ENCODE assay signal across 9 cellular contexts in the genomic region with DNA sequence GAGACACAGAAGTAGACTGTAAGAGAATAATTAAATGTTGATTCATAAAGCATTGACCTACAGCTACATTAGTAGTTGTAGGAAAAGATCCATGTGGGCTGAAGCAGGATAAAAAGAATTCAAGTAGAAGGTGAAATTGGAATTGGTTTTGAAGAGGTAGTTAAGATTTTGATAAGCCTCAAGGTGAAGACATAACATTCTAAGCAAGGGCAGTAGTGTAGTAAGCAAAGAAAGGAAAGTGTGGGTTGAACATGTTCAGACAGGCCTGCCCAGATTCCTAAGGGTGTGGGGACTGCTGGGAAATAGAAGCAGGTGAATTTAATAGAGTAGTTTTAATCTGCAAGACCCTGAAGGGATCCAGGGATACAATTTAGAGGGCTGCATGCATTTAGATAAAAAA. TPM values are rescaled to one million over a fixed set of nuclear protein-coding genes. Genes with fewer than 3 reads are reported as not detected.
A peak's percentile ranks its signal among the peaks of the same experiment; 100 is the strongest.
DNase-seq lines count a peak whose midpoint lies in the region; ATAC-seq, FAIRE-seq and TF ChIP-seq lines count a peak whose summit lies in the region.
"Had no signal": no experiment of that assay in that cellular context is flagged by ENCODE, and none has a peak within 500 bp of the region (broad histone marks: within the 10 kb centered on the region; RNA-seq: fewer than 3 reads in every experiment).

No MANE protein-coding gene starts in this region.

- TF ChIP-seq CTCF in H9 (conservative IDR thresholded peaks at IDR 0.05): no peak
- no peak for TF ChIP-seq CTCF in H1 (IDR thresholded peaks at IDR 0.05; ENCODE audit: control extremely low read depth in 1 of 3, insufficient read depth in 1 of 3, low read depth in 1 of 3, low read length in 3 of 3)

- H3K4me1 ChIP-seq in H9 (ENCODE audit: insufficient read depth, low read length): peaks cover 2% of the 10 kb centered on the region; the same call in 1 of the 2 replicates
- H3K4me1 ChIP-seq in H1 (replicated peaks in 1 of 4; ENCODE audit: control insufficient read depth in 3 of 4, insufficient read depth in 4 of 4, low read length in 3 of 4): peaks cover 0 to 13% (median 7%) of the 10 kb centered on the region in 4 experiments; a peak in 4 of 7 replicates
- H3K4me1 ChIP-seq in trophoblast cell (ENCODE audit: control insufficient read depth in 1 of 2, insufficient read depth in 2 of 2, low read length in 2 of 2): peaks cover 5 to 9% of the 10 kb centered on the region in 2 experiments

- no peaks in the 10 kb centered on the region for H3K9me3 Mint-ChIP-seq in H9

- no peak for TF ChIP-seq EP300 in H1 (IDR thresholded peaks at IDR 0.05; ENCODE audit: borderline replicate concordance in 1 of 2, low read depth in 2 of 2, low read length in 2 of 2)

- H4K5ac ChIP-seq in H9 (ENCODE audit: insufficient read length, low read depth, low read length) (no peak overlapping the region), H1 (ENCODE audit: insufficient read length, low read depth, low read length) (no peak overlapping the region)

- H3K4ac ChIP-seq in H9 (ENCODE audit: low read depth, low read length) (no peak overlapping the region), H1 (replicated peaks; ENCODE audit: insufficient read length, low read depth, low read length) (no peak overlapping the region), trophoblast cell (ENCODE audit: low read depth, low read length) (no peak overlapping the region)

- H3K27ac Mint-ChIP-seq in H9: peak overlapping the region in 2 of 3 experiments; percentile 83 to 85; a peak in 4 of 7 replicates

- DNase-seq in H9 (no peak), NCI-H226 (peak; percentile 56), H1 (ENCODE audit: low read depth in 1 of 2, low spot score in 2 of 2) (no peak), trophoblast cell (peak in 1 of 2 donors; percentile 30), C1 segment of cervical spinal cord (lab: John Stamatoyannopoulos, UW) (no peak), hippocampal formation (lab: John Stamatoyannopoulos, UW) (no peak)
- DNase-seq: testis had no signal

- H4K8ac ChIP-seq in H9 (replicated peaks; ENCODE audit: insufficient read length, low read depth, low read length) (no peak overlapping the region), H1 (ENCODE audit: extremely low read depth, insufficient read depth, low read length) (no peak overlapping the region), trophoblast cell (ENCODE audit: low read depth, low read length) (no peak overlapping the region)

- H3K18ac ChIP-seq in H9 (ENCODE audit: insufficient read length, low read depth, low read length): no peak overlapping the region
- H3K18ac ChIP-seq in H1 (ENCODE audit: extremely low read depth, low read length): no peak overlapping the region
- H3K18ac ChIP-seq in trophoblast cell (ENCODE audit: low read length): no peak overlapping the region

- FAIRE-seq in H1 (lab: Jason Lieb, UNC): no peak

- no peaks in the 10 kb centered on the region for H3K27me3 Mint-ChIP-seq in H9 (ENCODE audit: low read depth)

- H3K4me3 ChIP-seq in H1 (ENCODE audit: extremely low read depth in 1 of 4, insufficient read depth in 2 of 4, low read depth in 3 of 4, low read length in 4 of 4) (no peak overlapping the region), trophoblast cell (ENCODE audit: low read depth, low read length) (no peak overlapping the region)
- H3K4me3 ChIP-seq: testis had no signal

- no peak overlapping the region for H3T11ph ChIP-seq in H9 (ENCODE audit: low read length)

- H4K12ac ChIP-seq in trophoblast cell (ENCODE audit: low read depth, low read length): no peak overlapping the region

- peaks cover 0 to 9% (median 4%) of the 10 kb centered on the region in 3 experiments; a peak in 5 of 7 replicates for H3K36me3 Mint-ChIP-seq in H9 (ENCODE audit: insufficient read depth in 1 of 3, low read depth in 3 of 3)

- H3K36me3 ChIP-seq in H1 (ENCODE audit: control insufficient read depth in 2 of 4, insufficient read depth in 4 of 4, low read length in 3 of 4) (no peaks in the 10 kb centered on the region), trophoblast cell (ENCODE audit: control insufficient read depth in 1 of 2, insufficient read depth in 2 of 2, low read length in 2 of 2) (peaks cover 0 to 3% of the 10 kb centered on the region in 2 experiments)

- H3K4me3 Mint-ChIP-seq in H9: no peak overlapping the region

- no peaks in the 10 kb centered on the region for H3K9me3 ChIP-seq in H9 (ENCODE audit: control insufficient read depth, low read depth, low read length)
- H3K9me3 ChIP-seq in H1 (ENCODE audit: insufficient read depth in 2 of 2, low read depth in 1 of 2, low read length in 1 of 2): no peaks in the 10 kb centered on the region
- H3K9me3 ChIP-seq in trophoblast cell (ENCODE audit: insufficient read depth, low read depth, low read length): peaks cover 1% of the 10 kb centered on the region
- H3K9me3 ChIP-seq: testis had no signal

- no peak overlapping the region for H3K4me2 ChIP-seq in H9 (ENCODE audit: insufficient read depth, insufficient read length, low read length)
- no peak overlapping the region for H3K4me2 ChIP-seq in H1 (ENCODE audit: insufficient read depth in 1 of 2, low read depth in 2 of 2, low read length in 2 of 2)
- no peak overlapping the region for H3K4me2 ChIP-seq in trophoblast cell (ENCODE audit: low read length)

- ATAC-seq in GM19023 (IDR thresholded peaks at IDR 0.05; ENCODE audit: unreplicated experiment): no peak
- ATAC-seq in HG02938 (IDR thresholded peaks at IDR 0.05; ENCODE audit: unreplicated experiment): no peak

- H3K79me1 ChIP-seq in H9 (ENCODE audit: insufficient read depth, low read depth, low read length, poor library complexity, severe bottlenecking) (peaks cover 5% of the 10 kb centered on the region), H1 (ENCODE audit: low read depth, low read length) (no peaks in the 10 kb centered on the region; the same call in none of the 2 replicates), trophoblast cell (ENCODE audit: low read length) (peaks cover 8% of the 10 kb centered on the region)

- no peak overlapping the region for H3K56ac ChIP-seq in H9 (ENCODE audit: insufficient read length, low read depth, low read length)
- H3K56ac ChIP-seq in H1 (replicated peaks; ENCODE audit: insufficient read length, low read depth, low read length): no peak overlapping the region

- no peaks in the 10 kb centered on the region for H4K20me1 ChIP-seq in H9 (ENCODE audit: control insufficient read depth, insufficient read depth, insufficient read length)
- peaks cover 2 to 5% of the 10 kb centered on the region in 2 experiments for H4K20me1 ChIP-seq in H1 (replicated peaks in 1 of 2; ENCODE audit: control insufficient read depth in 1 of 2, insufficient read depth in 2 of 2, low read length in 2 of 2)

- H2BK20ac ChIP-seq in H9 (ENCODE audit: low read depth, low read length, poor library complexity, severe bottlenecking) (no peak overlapping the region), H1 (ENCODE audit: low read length) (no peak overlapping the region)

- H3K27me3 ChIP-seq in H9 (ENCODE audit: insufficient read depth, low read length) (no peaks in the 10 kb centered on the region), H1 (replicated peaks in 1 of 4; ENCODE audit: control insufficient read depth in 3 of 4, extremely low read depth in 1 of 4, insufficient read depth in 3 of 4, low read length in 3 of 4) (no peaks in the 10 kb centered on the region), trophoblast cell (ENCODE audit: insufficient read depth, low read length) (no peaks in the 10 kb centered on the region)
- H3K27me3 ChIP-seq: testis had no signal

- no peak overlapping the region for H4K91ac ChIP-seq in H9 (ENCODE audit: insufficient read length, low read depth, low read length)
- no peak overlapping the region for H4K91ac ChIP-seq in H1 (replicated peaks; ENCODE audit: insufficient read length, low read length)
- H4K91ac ChIP-seq in trophoblast cell (ENCODE audit: low read depth, low read length): no peak overlapping the region

- H3K23me2 ChIP-seq in H9 (ENCODE audit: insufficient read length, low read depth, low read length, poor library complexity, severe bottlenecking): no peaks in the 10 kb centered on the region
- H3K23me2 ChIP-seq in H1 (ENCODE audit: low read depth, low read length): no peaks in the 10 kb centered on the region

- TF ChIP-seq RAD21 in H1 (IDR thresholded peaks at IDR 0.05 in 1 of 2, conservative IDR thresholded peaks at IDR 0.05 in 1 of 2; ENCODE audit: low read depth in 2 of 2, low read length in 2 of 2): no peak

- H2BK15ac ChIP-seq in H9 (ENCODE audit: low read depth, low read length) (no peak overlapping the region), H1 (ENCODE audit: low read length) (no peak overlapping the region)

- H3K27ac ChIP-seq in H9 (ENCODE audit: insufficient read length, low read depth, low read length) (no peak overlapping the region), H1 (ENCODE audit: low read depth, low read length) (peak overlapping the region; percentile 54; the same call in 1 of the 2 replicates), trophoblast cell (ENCODE audit: low read depth, low read length) (peak overlapping the region; percentile 34)

- H2BK5ac ChIP-seq in H9 (ENCODE audit: insufficient read length, low read length) (no peak overlapping the region), H1 (ENCODE audit: low read depth, low read length) (0 out of 2 replicates have a peak overlapping the region, but pooled peaks have one; percentile 27), trophoblast cell (ENCODE audit: low read depth, low read length, poor library complexity) (no peak overlapping the region)

- H2AK5ac ChIP-seq in H9 (ENCODE audit: insufficient read length, low read length): no peak overlapping the region
- H2AK5ac ChIP-seq in H1 (ENCODE audit: low read depth, low read length): no peak overlapping the region
- no peak overlapping the region for H2AK5ac ChIP-seq in trophoblast cell (ENCODE audit: low read length)

- H3K4me1 Mint-ChIP-seq in H9: peaks cover 51 to 53% of the 10 kb centered on the region in 2 experiments

- H2BK12ac ChIP-seq in H9 (ENCODE audit: insufficient read length, low read depth, low read length): no peak overlapping the region
- no peak overlapping the region for H2BK12ac ChIP-seq in H1 (ENCODE audit: low read depth, low read length)
- H2BK12ac ChIP-seq in trophoblast cell (ENCODE audit: low read length): no peak overlapping the region

- H2BK120ac ChIP-seq in H9 (ENCODE audit: low read depth, low read length, poor library complexity, severe bottlenecking) (no peak overlapping the region), H1 (replicated peaks; ENCODE audit: low read depth, low read length) (peak overlapping the region; percentile 38), trophoblast cell (ENCODE audit: insufficient read depth, low read length, poor library complexity) (no peak overlapping the region)

- no peak for TF ChIP-seq POLR2A in H1 (IDR thresholded peaks at IDR 0.05; ENCODE audit: control extremely low read depth in 1 of 2, low read depth in 2 of 2, low read length in 2 of 2)

- POLR2A ChIA-PET in H1 (lab: Charles Lee; ENCODE audit: partially characterized antibody): interaction anchor here (0.8 to 1.4 kb wide), 2 partner anchors 11 to 24 kb away, joined by 3 read pairs; no protein-coding TSS in a partner anchor

- H2AFZ ChIP-seq in H9 (ENCODE audit: low read length) (no peak overlapping the region), H1 (ENCODE audit: low read length) (no peak overlapping the region), trophoblast cell (ENCODE audit: insufficient read depth, low read length, poor library complexity) (no peak overlapping the region)

- no peak overlapping the region for H3K23ac ChIP-seq in H9 (ENCODE audit: insufficient read length, low read depth, low read length)
- no peak overlapping the region for H3K23ac ChIP-seq in H1 (ENCODE audit: insufficient read length)
- H3K23ac ChIP-seq in trophoblast cell (ENCODE audit: low read length): no peak overlapping the region

- H3K9ac ChIP-seq in H9 (ENCODE audit: extremely low read depth, insufficient read length, low read length) (no peak overlapping the region), H1 (replicated peaks in 1 of 4; ENCODE audit: extremely low read depth in 1 of 4, low read depth in 3 of 4, low read length in 3 of 4) (no peak overlapping the region), trophoblast cell (ENCODE audit: low read length) (no peak overlapping the region)

- H3K79me2 ChIP-seq in H9 (ENCODE audit: insufficient read depth, low read length): peaks cover 38% of the 10 kb centered on the region
- peaks cover 22 to 99% of the 10 kb centered on the region in 2 experiments for H3K79me2 ChIP-seq in H1 (ENCODE audit: control insufficient read depth in 1 of 2, insufficient read depth in 2 of 2, low read length in 2 of 2)
- H3K79me2 ChIP-seq in trophoblast cell (ENCODE audit: control insufficient read depth, insufficient read depth, low read length, poor library complexity): peaks cover 11% of the 10 kb centered on the region

- CTCF ChIA-PET in H1 (lab: Charles Lee; ENCODE audit: partially characterized antibody): interaction anchor here (1.3 kb wide), 1 partner anchor 23 kb away, joined by 3 read pairs; no protein-coding TSS in a partner anchor

- H3K14ac ChIP-seq in H9 (ENCODE audit: insufficient read depth, low read length) (no peak overlapping the region; the same call in 1 of the 2 replicates), H1 (ENCODE audit: insufficient read length) (no peak overlapping the region), trophoblast cell (ENCODE audit: low read length) (no peak overlapping the region)

RNA-seq across cellular contexts. Expression of gene TAB2, which starts 19.0 kb away (rescaled TPM):
- total RNA-seq in H9 (2021): 55.7 and 56.2 TPM in 2 replicates
- total RNA-seq in H1 (2021; fragmentation: NEBNext Ultra II Directional; extraction: Animal tissue kit (Norgen Biotek cat#: 25700)): 57.4 and 63.0 TPM in 2 replicates
- 26.2 and 40.4 TPM in 2 replicates for polyA plus RNA-seq in H1 (2011; rRNA removed)
- polyA plus RNA-seq in H1 (2011; cell fraction: cytosol; rRNA removed): 30.0 TPM
- polyA plus RNA-seq in H1 (2011; cell fraction: nucleus; rRNA removed): 44.3 TPM
- polyA plus RNA-seq in H1 (2012, experiment 1 of 2): 24.6 to 44.7 TPM (median 30.9 TPM) in 4 replicates
- polyA plus RNA-seq in H1 (2012, experiment 2 of 2): 3.0 TPM
- 59.2 TPM for polyA plus RNA-seq in H1 (2013, experiment 1 of 2)
- polyA plus RNA-seq in H1 (2013, experiment 2 of 2): 55.5 TPM
- polyA minus RNA-seq in H1 (2011; rRNA and poly(A)+ RNA removed): 77.7 and 90.1 TPM in 2 replicates
- polyA minus RNA-seq in H1 (2011; cell fraction: cytosol; rRNA and poly(A)+ RNA removed): 39.0 TPM
- 109 TPM for polyA minus RNA-seq in H1 (2011; cell fraction: nucleus; rRNA and poly(A)+ RNA removed)
- polyA plus RNA-seq in trophoblast cell (2013): 59.5 and 60.1 TPM in 2 replicates
